Comparison of ENCODE assay signal across 8 cellular contexts in the genomic region with DNA sequence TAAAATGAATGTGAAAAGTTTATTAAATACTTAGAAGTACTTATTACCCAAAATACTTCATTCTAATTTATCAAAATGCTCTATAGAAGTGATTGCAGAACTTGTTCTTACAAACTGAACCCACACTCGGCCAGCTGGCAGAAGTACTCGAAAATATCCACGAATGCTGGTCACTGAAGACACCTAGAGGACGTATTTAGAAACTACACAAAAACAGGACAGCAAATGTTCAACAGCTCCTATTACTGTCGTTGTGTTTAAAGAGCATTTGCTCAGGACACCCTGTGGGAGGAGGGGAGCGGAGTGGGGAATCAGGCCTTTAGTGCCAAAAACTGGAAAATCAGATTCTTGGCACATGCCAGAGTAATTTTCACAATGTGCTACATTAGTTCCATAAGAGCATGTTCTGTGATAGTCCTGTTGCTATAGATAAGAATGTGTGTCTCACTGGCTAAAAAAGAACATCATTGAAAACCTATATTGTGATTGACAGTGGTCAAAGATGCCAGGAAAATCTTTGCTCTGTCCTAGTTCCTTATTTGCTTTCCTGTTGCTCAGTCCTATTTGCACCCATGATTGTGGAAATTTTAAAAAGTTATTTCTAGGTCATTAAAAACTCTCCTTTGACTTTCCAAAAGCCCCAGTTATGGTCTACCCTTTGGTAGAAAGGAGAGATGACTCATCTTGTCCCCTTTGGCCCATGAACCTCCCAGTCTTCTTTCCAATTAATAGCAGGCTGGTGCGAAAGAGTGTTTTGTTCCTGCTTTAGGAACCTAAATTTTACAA. TPM values are rescaled to one million over a fixed set of nuclear protein-coding genes. Genes with fewer than 3 reads are reported as not detected.
DNase-seq lines count a peak whose midpoint lies in the region; ATAC-seq and TF ChIP-seq lines count a peak whose summit lies in the region.

No MANE protein-coding gene starts in this region.

- H3K27ac ChIP-seq in mesendoderm (ENCODE audit: low read depth, low read length), result no peak overlapping the region

- DNase-seq in AG09309 (ENCODE audit: low read depth) (peak; percentile 78), NCI-H446 treated with DMSO at 0.1 percent for 48 hours (lab: John Stamatoyannopoulos, UW) (peak; percentile 49), endothelial cell (ENCODE audit: low spot score) (peak; percentile 23), mesendoderm (peak; percentile 84)
- peak; percentile 44 to 46 for DNase-seq in activated CD4-positive, alpha-beta T cell treated with anti-CD3 and anti-CD28 coated beads for 4 hours

- no peaks in the 10 kb centered on the region for H3K79me1 ChIP-seq in mesendoderm (ENCODE audit: low read length)

- no peak overlapping the region for H3K4me3 Mint-ChIP-seq in endothelial cell (ENCODE audit: unreplicated experiment)
- no peak overlapping the region for H3K4me3 Mint-ChIP-seq in stimulated activated memory B cell treated with anti-CD40 and anti-IgM and Interleukin-4, amounts not matched to agents 10 μg/mL and 1 μg/mL and 100 μg/mL, for 72 hours

- no peaks in the 10 kb centered on the region for H3K27me3 Mint-ChIP-seq in endothelial cell (ENCODE audit: unreplicated experiment)
- H3K27me3 Mint-ChIP-seq in stimulated activated memory B cell treated with anti-CD40 and anti-IgM and Interleukin-4, amounts not matched to agents 10 μg/mL and 1 μg/mL and 100 μg/mL, for 72 hours, result peaks cover 34% of the 10 kb centered on the region

- H3K27ac Mint-ChIP-seq in endothelial cell (ENCODE audit: unreplicated experiment), result no peak overlapping the region
- no peak overlapping the region for H3K27ac Mint-ChIP-seq in stimulated activated memory B cell treated with anti-CD40 and anti-IgM and Interleukin-4, amounts not matched to agents 10 μg/mL and 1 μg/mL and 100 μg/mL, for 72 hours

- TF ChIP-seq CTCF in AG09309 (IDR thresholded peaks at IDR 0.05; ENCODE audit: control insufficient read depth, insufficient read depth, low read depth, low read length, missing control alignments) (peak; percentile 62), endothelial cell (IDR thresholded peaks at IDR 0.05; ENCODE audit: unreplicated experiment) (peak; percentile 73)

- no CpG with 5 or more reads among the region's 7 CpGs for WGBS in mesendoderm (ENCODE audit: extremely low coverage, insufficient coverage, low lambda C conversion rate)

- no peak overlapping the region for H4K5ac ChIP-seq in mesendoderm (ENCODE audit: low read length)

- no peaks in the 10 kb centered on the region for H3K4me1 ChIP-seq in mesendoderm (ENCODE audit: control insufficient read depth, low read depth, low read length)

- H2BK15ac ChIP-seq in mesendoderm (replicated peaks; ENCODE audit: low read depth), result no peak overlapping the region

- no peaks in the 10 kb centered on the region for H3K79me2 ChIP-seq in mesendoderm (ENCODE audit: control insufficient read depth, insufficient read depth, low read length)

- no peak overlapping the region for H3K18ac ChIP-seq in mesendoderm (ENCODE audit: low read length)

- no peak overlapping the region for H2AK5ac ChIP-seq in mesendoderm (ENCODE audit: low read length)

- no peak overlapping the region for H3K4me3 ChIP-seq in AG09309 (ENCODE audit: control insufficient read depth, low read depth, low read length)
- no peak overlapping the region for H3K4me3 ChIP-seq in mesendoderm (ENCODE audit: low read length)

- no peak overlapping the region for H2BK120ac ChIP-seq in mesendoderm (ENCODE audit: low read depth, low read length)

- H3K9ac ChIP-seq in mesendoderm (ENCODE audit: low read length), result no peak overlapping the region

- no peaks in the 10 kb centered on the region for H3K36me3 Mint-ChIP-seq in endothelial cell (ENCODE audit: low read depth, unreplicated experiment)
- no peaks in the 10 kb centered on the region for H3K36me3 Mint-ChIP-seq in stimulated activated memory B cell treated with anti-CD40 and anti-IgM and Interleukin-4, amounts not matched to agents 10 μg/mL and 1 μg/mL and 100 μg/mL, for 72 hours

- H2BK5ac ChIP-seq in mesendoderm (ENCODE audit: low read length), result no peak overlapping the region

- no peak overlapping the region for H3K23ac ChIP-seq in mesendoderm (ENCODE audit: low read length)

- H4K8ac ChIP-seq in mesendoderm (ENCODE audit: low read depth, low read length), result no peak overlapping the region

- no peaks in the 10 kb centered on the region for H3K4me1 Mint-ChIP-seq in endothelial cell (ENCODE audit: unreplicated experiment)
- no peaks in the 10 kb centered on the region for H3K4me1 Mint-ChIP-seq in stimulated activated memory B cell treated with anti-CD40 and anti-IgM and Interleukin-4, amounts not matched to agents 10 μg/mL and 1 μg/mL and 100 μg/mL, for 72 hours

- no peaks in the 10 kb centered on the region for H3K27me3 ChIP-seq in mesendoderm (ENCODE audit: insufficient read depth, low read length, poor library complexity)

- H3K9me3 Mint-ChIP-seq in endothelial cell (ENCODE audit: unreplicated experiment), result no peaks in the 10 kb centered on the region
- no peaks in the 10 kb centered on the region for H3K9me3 Mint-ChIP-seq in stimulated activated memory B cell treated with anti-CD40 and anti-IgM and Interleukin-4, amounts not matched to agents 10 μg/mL and 1 μg/mL and 100 μg/mL, for 72 hours

- no peaks in the 10 kb centered on the region for H3K36me3 ChIP-seq in mesendoderm (ENCODE audit: control insufficient read depth, insufficient read depth, low read length)

- no peak overlapping the region for H3K4me2 ChIP-seq in mesendoderm (ENCODE audit: low read length)

- no peak overlapping the region for H3K56ac ChIP-seq in mesendoderm (ENCODE audit: low read length)

- ATAC-seq in GM18517 (IDR thresholded peaks at IDR 0.05; ENCODE audit: unreplicated experiment) (peak; percentile 90), HG03159 (IDR thresholded peaks at IDR 0.05; ENCODE audit: unreplicated experiment) (peak; percentile 77)
- ATAC-seq in stimulated activated memory B cell treated with anti-CD40 and anti-IgM and Interleukin-4, amounts not matched to agents 10 μg/mL and 1 μg/mL and 100 μg/mL, for 72 hours, result peak; percentile 80

- H3K4ac ChIP-seq in mesendoderm (ENCODE audit: low read depth, low read length), result no peak overlapping the region

RNA-seq across cellular contexts. Expression of a gene that starts 49.0 kb away (rescaled TPM):
- total RNA-seq in endothelial cell (ENCODE audit: unreplicated experiment), result 25.6 TPM
- 35.8 TPM for polyA plus RNA-seq in mesendoderm (2013, experiment 1 of 2)
- 37.5 TPM for polyA plus RNA-seq in mesendoderm (2013, experiment 2 of 2)

Comparison
In these comparisons a context has a peak if more than half of its experiments do, and no peak if none do; other contexts are left out.
1. DNase-seq: peak in every context shown above with its lines; median percentile 84 in mesendoderm; 78 in AG09309; 49 in NCI-H446 treated with DMSO at 0.1 percent for 48 hours; 45 in activated CD4-positive, alpha-beta T cell treated with anti-CD3 and anti-CD28 coated beads for 4 hours; 23 in endothelial cell.